In genomic region chr1:162000053-162000420, GRCh38 we compare ENCODE assay signal across 25 cellular contexts. TPM values are rescaled to one million over a fixed set of nuclear protein-coding genes. Genes with fewer than 3 reads are reported as not detected.
"Had no signal": no experiment of that assay in that cellular context is flagged by ENCODE, and none has a peak within 500 bp of the region (broad histone marks: within the 10 kb centered on the region; RNA-seq: fewer than 3 reads in every experiment).

No MANE protein-coding gene starts in this region.

- H3K9ac ChIP-seq: parathyroid adenoma had no signal

- H3K36me3 ChIP-seq: ovary, stomach, transverse colon, upper lobe of right lung, uterus had no signal

- H3K4me1 ChIP-seq: parathyroid adenoma, stomach, thyroid gland, transverse colon, uterus had no signal

- H3K27me3 ChIP-seq: ovary, thyroid gland, transverse colon, upper lobe of right lung, uterus had no signal

- H3K9me3 ChIP-seq: ovary, psoas muscle, stomach, thoracic aorta, thyroid gland, transverse colon, upper lobe of right lung, uterus had no signal

- DNase-seq: naive B cell; naive thymus-derived CD8-positive, alpha-beta T cell; nephron progenitor cell; occipital lobe; ovary; posterior cingulate gyrus; psoas muscle; right cardiac atrium; stimulated activated CD4-positive, alpha-beta T cell treated with anti-CD3 and anti-CD28 coated beads, Interleukin-15, amount 100 ng/mL, for 24 hours; stimulated activated CD4-positive, alpha-beta T cell treated with anti-CD3 and anti-CD28 coated beads, Interleukin-2, amount 100 ng/mL, for 24 hours; stimulated activated CD4-positive, alpha-beta T cell treated with anti-CD3 and anti-CD28 coated beads, Interleukin-2, amount 100 ng/mL, for 48 hours; stimulated activated CD4-positive, alpha-beta T cell treated with anti-CD3 and anti-CD28 coated beads, Interleukin-4, amount 100 ng/mL, for 24 hours; stimulated activated naive B cell treated with anti-CD40 and anti-IgM and Interleukin-4, amounts not matched to agents 10 μg/mL and 1 μg/mL and 100 μg/mL, for 72 hours; stimulated activated naive CD4-positive, alpha-beta T cell treated with Interleukin-2 at 50 U/mL for 16 hours; stomach; thyroid gland; transverse colon; uterus had no signal

- ATAC-seq: naive thymus-derived CD8-positive, alpha-beta T cell; natural killer cell treated with Interleukin-12 subunit alpha and Interleukin-12 subunit beta and Interleukin-15 and Interleukin-18, amount 100 ng/mL, for 72 hours; psoas muscle; right cardiac atrium; sciatic nerve; stimulated activated effector memory CD8-positive, alpha-beta T cell treated with anti-CD3 and anti-CD28 coated beads, Interleukin-12 subunit alpha, Interleukin-12 subunit beta, amount 100 ng/mL, for 72 hours; stimulated activated naive B cell treated with anti-CD40 and anti-IgM and Interleukin-4, amounts not matched to agents 10 μg/mL and 1 μg/mL and 100 μg/mL, for 72 hours; upper lobe of right lung had no signal

- H3K27ac ChIP-seq: ovary, parathyroid adenoma, psoas muscle, stomach, thoracic aorta, thyroid gland, transverse colon, upper lobe of right lung, uterus had no signal

- H3K79me2 ChIP-seq: parathyroid adenoma had no signal

- H2AFZ ChIP-seq: parathyroid adenoma had no signal

- H3K4me3 ChIP-seq: ovary, psoas muscle, skin epidermis, stomach, thoracic aorta, thyroid gland, transverse colon, upper lobe of right lung, uterus had no signal

RNA-seq across cellular contexts. Expression of gene OLFML2B, which starts 23.6 kb away (rescaled TPM):
- total RNA-seq: natural killer cell treated with Interleukin-12 subunit alpha and Interleukin-12 subunit beta and Interleukin-15 and Interleukin-18, amount 100 ng/mL, for 72 hours had no signal
